In the genomic region with DNA sequence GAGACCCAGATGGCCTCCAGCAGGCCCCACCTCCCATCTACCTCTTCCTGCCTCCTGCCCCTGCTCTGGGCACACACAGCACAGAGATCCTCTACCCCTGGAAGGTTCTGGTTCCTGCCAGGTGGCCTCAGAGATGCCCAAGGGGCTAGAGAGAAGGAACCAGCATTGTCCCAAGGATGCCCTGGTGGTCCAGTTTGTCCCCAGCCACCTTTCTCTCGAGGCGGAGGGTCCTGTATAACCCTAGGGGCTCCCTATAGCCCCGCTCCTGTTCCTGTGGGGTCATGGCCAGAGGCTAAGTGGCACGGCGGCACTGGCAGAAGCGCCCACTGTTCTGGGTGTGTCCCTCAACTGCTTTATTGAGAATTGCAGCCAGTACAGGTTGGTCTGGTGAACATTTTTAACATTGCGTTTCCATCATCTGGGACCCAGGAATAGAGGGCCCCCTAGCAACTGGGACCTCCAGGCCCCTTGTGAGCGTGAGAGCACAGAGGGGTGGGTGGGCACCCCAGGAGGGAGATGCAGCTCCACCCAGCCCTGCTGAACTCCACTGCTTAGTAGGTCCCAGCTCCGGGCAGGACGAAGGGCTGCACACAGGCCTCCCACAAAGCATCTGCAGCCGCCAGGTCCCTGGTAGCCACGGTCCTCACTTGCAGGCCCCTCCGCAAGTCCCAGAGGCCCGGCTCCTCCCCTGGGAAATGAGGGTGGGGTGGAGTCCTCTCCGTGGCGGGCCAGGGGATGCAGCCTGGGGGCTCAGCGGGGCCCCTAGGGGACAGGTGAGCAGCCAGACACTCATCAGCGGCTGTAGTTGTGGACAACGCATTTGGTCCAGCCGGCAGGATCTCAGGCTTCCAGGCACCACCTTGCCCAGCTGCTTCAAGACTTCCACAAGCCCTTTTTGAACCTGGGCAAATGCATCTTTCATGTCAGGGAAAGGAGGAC, we compare ENCODE assay signal across 1 cellular context.
A peak's percentile ranks its signal among the peaks of the same experiment; 100 is the strongest.
TF ChIP-seq lines count a peak whose summit lies in the region.

No MANE protein-coding gene starts in this region.

TF ChIP-seq in A549, 52 proteins besides CTCF, POLR2A, EP300 and RAD21 (continued from another document):
- TF ChIP-seq, protein P1, sequence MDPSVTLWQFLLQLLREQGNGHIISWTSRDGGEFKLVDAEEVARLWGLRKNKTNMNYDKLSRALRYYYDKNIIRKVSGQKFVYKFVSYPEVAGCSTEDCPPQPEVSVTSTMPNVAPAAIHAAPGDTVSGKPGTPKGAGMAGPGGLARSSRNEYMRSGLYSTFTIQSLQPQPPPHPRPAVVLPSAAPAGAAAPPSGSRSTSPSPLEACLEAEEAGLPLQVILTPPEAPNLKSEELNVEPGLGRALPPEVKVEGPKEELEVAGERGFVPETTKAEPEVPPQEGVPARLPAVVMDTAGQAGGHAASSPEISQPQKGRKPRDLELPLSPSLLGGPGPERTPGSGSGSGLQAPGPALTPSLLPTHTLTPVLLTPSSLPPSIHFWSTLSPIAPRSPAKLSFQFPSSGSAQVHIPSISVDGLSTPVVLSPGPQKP (IDR thresholded peaks at IDR 0.05; ENCODE audit: low read depth, low read length) = no peak
- TF ChIP-seq, protein P2, sequence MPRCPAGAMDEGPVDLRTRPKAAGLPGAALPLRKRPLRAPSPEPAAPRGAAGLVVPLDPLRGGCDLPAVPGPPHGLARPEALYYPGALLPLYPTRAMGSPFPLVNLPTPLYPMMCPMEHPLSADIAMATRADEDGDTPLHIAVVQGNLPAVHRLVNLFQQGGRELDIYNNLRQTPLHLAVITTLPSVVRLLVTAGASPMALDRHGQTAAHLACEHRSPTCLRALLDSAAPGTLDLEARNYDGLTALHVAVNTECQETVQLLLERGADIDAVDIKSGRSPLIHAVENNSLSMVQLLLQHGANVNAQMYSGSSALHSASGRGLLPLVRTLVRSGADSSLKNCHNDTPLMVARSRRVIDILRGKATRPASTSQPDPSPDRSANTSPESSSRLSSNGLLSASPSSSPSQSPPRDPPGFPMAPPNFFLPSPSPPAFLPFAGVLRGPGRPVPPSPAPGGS (IDR thresholded peaks at IDR 0.05) = no peak
- TF ChIP-seq, protein P3, sequence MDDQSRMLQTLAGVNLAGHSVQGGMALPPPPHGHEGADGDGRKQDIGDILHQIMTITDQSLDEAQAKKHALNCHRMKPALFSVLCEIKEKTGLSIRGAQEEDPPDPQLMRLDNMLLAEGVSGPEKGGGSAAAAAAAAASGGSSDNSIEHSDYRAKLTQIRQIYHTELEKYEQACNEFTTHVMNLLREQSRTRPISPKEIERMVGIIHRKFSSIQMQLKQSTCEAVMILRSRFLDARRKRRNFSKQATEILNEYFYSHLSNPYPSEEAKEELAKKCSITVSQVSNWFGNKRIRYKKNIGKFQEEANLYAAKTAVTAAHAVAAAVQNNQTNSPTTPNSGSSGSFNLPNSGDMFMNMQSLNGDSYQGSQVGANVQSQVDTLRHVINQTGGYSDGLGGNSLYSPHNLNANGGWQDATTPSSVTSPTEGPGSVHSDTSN (IDR thresholded peaks at IDR 0.05) = peak; percentile 28; the same call in 1 of the 2 replicates
- TF ChIP-seq MAFK (IDR thresholded peaks at IDR 0.05; ENCODE audit: partially characterized antibody) (no peak), RCOR1 (IDR thresholded peaks at IDR 0.05; ENCODE audit: low read depth, low read length) (no peak), MYC (IDR thresholded peaks at IDR 0.05; ENCODE audit: borderline replicate concordance, low read length) (no peak)
